ENCODE assay signal across 14 cellular contexts in genomic region chr6:30767944-30768301, GRCh38. TPM values are rescaled to one million over a fixed set of nuclear protein-coding genes. Genes with fewer than 3 reads are reported as not detected.
DNase-seq lines count a peak whose midpoint lies in the region; ATAC-seq and TF ChIP-seq lines count a peak whose summit lies in the region.
"Had no signal": no experiment of that assay in that cellular context is flagged by ENCODE, and none has a peak within 500 bp of the region (broad histone marks: within the 10 kb centered on the region; RNA-seq: fewer than 3 reads in every experiment).

No MANE protein-coding gene starts in this region.

- no peaks in the 10 kb centered on the region for H3K79me2 ChIP-seq in GM23248 (ENCODE audit: insufficient read depth)

- no peak overlapping the region for H3K9ac ChIP-seq in GM23248

- H4K20me1 ChIP-seq in GM23248 (ENCODE audit: insufficient read depth), result no peaks in the 10 kb centered on the region

- no peak overlapping the region for H3K4me2 ChIP-seq in GM23248 (ENCODE audit: unreplicated experiment)

- no peaks in the 10 kb centered on the region for H3K9me2 ChIP-seq in GM23248 (ENCODE audit: insufficient read depth)

- peaks cover 16% of the 10 kb centered on the region for H3F3A ChIP-seq in GM23248 (ENCODE audit: insufficient read depth)

- peak overlapping the region; percentile 63 for H3K4me3 Mint-ChIP-seq in activated CD4-positive, alpha-beta T cell treated with anti-CD3 and anti-CD28 coated beads for 36 hours
- H3K4me3 Mint-ChIP-seq in Calu3 (ENCODE audit: low read depth, unreplicated experiment), result no peak overlapping the region
- H3K4me3 Mint-ChIP-seq in activated T-helper 2 cell treated with anti-CD3 and anti-CD28 coated beads, Interferon-gamma antibody, Interleukin-2, Interleukin-4, amounts not matched to agents 10 μg/mL and 5 μg/mL and 100 μg/mL, durations not matched to agents 14 hours and 24 hours and 36 hours (ENCODE audit: low read depth), result peak overlapping the region; percentile 46
- peak overlapping the region; percentile 56 for H3K4me3 Mint-ChIP-seq in natural killer cell

- H3K27ac ChIP-seq in GM23248, result no peak overlapping the region

- no TSS peak for BruUV-seq in Calu3 (replicated peaks; lab: Mats Ljungman, UMichigan)

- peaks cover 34% of the 10 kb centered on the region for H3K4me1 ChIP-seq in GM23248 (ENCODE audit: insufficient read depth)

- H3K27me3 ChIP-seq in GM23248 (replicated peaks; ENCODE audit: insufficient read depth), result no peaks in the 10 kb centered on the region
- H3K27me3 ChIP-seq: heart right ventricle had no signal

- CTCF ChIA-PET in activated CD4-positive, alpha-beta T cell treated with anti-CD3 and anti-CD28 coated beads for 36 hours (lab: Charles Lee), result interaction anchor here (1.2 to 3.2 kb wide), 8 partner anchors 10 to 146 kb away, joined by 3 to 17 read pairs (median 8); partner anchors contain the start of gene VARS2
- CTCF ChIA-PET in Calu3 (lab: Charles Lee), result no interaction called here

- no peaks in the 10 kb centered on the region for H3K9me3 ChIP-seq in GM23248 (ENCODE audit: low read depth)
- H3K9me3 ChIP-seq: HAP-1, heart right ventricle had no signal

- POLR2A ChIA-PET in activated CD4-positive, alpha-beta T cell treated with anti-CD3 and anti-CD28 coated beads for 36 hours (lab: Charles Lee), result interaction anchor here (0.6 to 2.7 kb wide), 4 partner anchors 33 to 64 kb away, joined by 3 to 20 read pairs (median 10); no protein-coding TSS in a partner anchor

- peaks cover 88% of the 10 kb centered on the region for H3K4me1 Mint-ChIP-seq in activated CD4-positive, alpha-beta T cell treated with anti-CD3 and anti-CD28 coated beads for 36 hours
- H3K4me1 Mint-ChIP-seq in Calu3 (ENCODE audit: low read depth, unreplicated experiment), result peaks cover 80% of the 10 kb centered on the region
- peaks cover 72% of the 10 kb centered on the region for H3K4me1 Mint-ChIP-seq in activated T-helper 2 cell treated with anti-CD3 and anti-CD28 coated beads, Interferon-gamma antibody, Interleukin-2, Interleukin-4, amounts not matched to agents 10 μg/mL and 5 μg/mL and 100 μg/mL, durations not matched to agents 14 hours and 24 hours and 36 hours (ENCODE audit: low read depth)
- peaks cover 36 to 42% of the 10 kb centered on the region in 2 donors for H3K4me1 Mint-ChIP-seq in natural killer cell

- in situ Hi-C loops in GM23248 (cut with MboI), result no loop called here

- H3K36me3 ChIP-seq in GM23248 (ENCODE audit: low read depth), result no peaks in the 10 kb centered on the region
- H3K36me3 ChIP-seq: HAP-1, heart right ventricle had no signal

- intact Hi-C loops in activated CD4-positive, alpha-beta T cell treated with anti-CD3 and anti-CD28 coated beads for 36 hours (cut with DNase I, micrococcal nuclease), result loop anchor here in 1 of 2 experiments (5.0 kb wide), 1 partner anchor 434 kb away; no protein-coding TSS in a partner anchor
- intact Hi-C loops in Calu3 (cut with micrococcal nuclease; ENCODE audit: unreplicated experiment) (no loop called here), natural killer cell (cut with micrococcal nuclease) (no loop called here)
- intact Hi-C loops in activated T-helper 2 cell treated with anti-CD3 and anti-CD28 coated beads, Interferon-gamma antibody, Interleukin-2, Interleukin-4, amounts not matched to agents 10 μg/mL and 5 μg/mL and 100 μg/mL, durations not matched to agents 14 hours and 24 hours and 36 hours (cut with micrococcal nuclease), result no loop called here

- H3K27ac Mint-ChIP-seq in activated CD4-positive, alpha-beta T cell treated with anti-CD3 and anti-CD28 coated beads for 36 hours, result peak overlapping the region; percentile 98
- peak overlapping the region; percentile 93 for H3K27ac Mint-ChIP-seq in Calu3 (ENCODE audit: unreplicated experiment)
- peak overlapping the region; percentile 90 for H3K27ac Mint-ChIP-seq in activated T-helper 2 cell treated with anti-CD3 and anti-CD28 coated beads, Interferon-gamma antibody, Interleukin-2, Interleukin-4, amounts not matched to agents 10 μg/mL and 5 μg/mL and 100 μg/mL, durations not matched to agents 14 hours and 24 hours and 36 hours
- H3K27ac Mint-ChIP-seq in natural killer cell, result no peak overlapping the region

- no peak overlapping the region for H3K4me3 ChIP-seq in GM23248
- H3K4me3 ChIP-seq: HAP-1, heart right ventricle had no signal

- DNase-seq in activated CD4-positive, alpha-beta T cell treated with anti-CD3 and anti-CD28 coated beads for 36 hours, result no peak
- DNase-seq in activated CD4-positive, alpha-beta T cell treated with anti-CD3 and anti-CD28 coated beads, Interleukin-2, amount 50 U/mL, for 4 hours, result no peak
- DNase-seq in Calu3 (no peak), natural killer cell (no peak), GM23248 (no peak), cortex of kidney (lab: John Stamatoyannopoulos, UW) (no peak)
- DNase-seq in activated T-helper 2 cell treated with anti-CD3 and anti-CD28 coated beads, Interferon-gamma antibody, Interleukin-2, Interleukin-4, amounts not matched to agents 10 μg/mL and 5 μg/mL and 100 μg/mL, durations not matched to agents 14 hours and 24 hours and 36 hours (ENCODE audit: low spot score), result no peak
- DNase-seq: DMS79, heart right ventricle, NCI-H146, RPMI8226 had no signal

- no peaks in the 10 kb centered on the region for H3K27me3 Mint-ChIP-seq in activated CD4-positive, alpha-beta T cell treated with anti-CD3 and anti-CD28 coated beads for 36 hours
- no peaks in the 10 kb centered on the region for H3K27me3 Mint-ChIP-seq in Calu3 (ENCODE audit: unreplicated experiment)
- H3K27me3 Mint-ChIP-seq in activated T-helper 2 cell treated with anti-CD3 and anti-CD28 coated beads, Interferon-gamma antibody, Interleukin-2, Interleukin-4, amounts not matched to agents 10 μg/mL and 5 μg/mL and 100 μg/mL, durations not matched to agents 14 hours and 24 hours and 36 hours (ENCODE audit: low read depth), result no peaks in the 10 kb centered on the region
- peaks cover 10 to 19% of the 10 kb centered on the region in 2 donors for H3K27me3 Mint-ChIP-seq in natural killer cell (ENCODE audit: low read depth in 2 of 2)

- 84 to 100% methylated on average over 1 of the region's 1 CpG for WGBS in GM23248 (ENCODE audit: low coverage in 1 of 2, low lambda C conversion rate in 2 of 2, missing lambda C conversion rate in 2 of 2), 2 experiments

- TF ChIP-seq CTCF in Calu3 (IDR thresholded peaks at IDR 0.05; ENCODE audit: unreplicated experiment) (no peak), natural killer cell (IDR thresholded peaks at IDR 0.05) (no peak)

- H2AFZ ChIP-seq in GM23248, result no peak overlapping the region

- ATAC-seq in activated CD4-positive, alpha-beta T cell treated with anti-CD3 and anti-CD28 coated beads for 36 hours, result no peak
- ATAC-seq in natural killer cell (no peak), HG03378 (IDR thresholded peaks at IDR 0.05; ENCODE audit: unreplicated experiment) (no peak)
- ATAC-seq: heart right ventricle had no signal

- peaks cover 6% of the 10 kb centered on the region for H3K9me3 Mint-ChIP-seq in activated CD4-positive, alpha-beta T cell treated with anti-CD3 and anti-CD28 coated beads for 36 hours (ENCODE audit: low read depth)
- H3K9me3 Mint-ChIP-seq in Calu3 (ENCODE audit: low read depth, unreplicated experiment) (peaks cover 5% of the 10 kb centered on the region), natural killer cell (no peaks in the 10 kb centered on the region)
- no peaks in the 10 kb centered on the region for H3K9me3 Mint-ChIP-seq in activated T-helper 2 cell treated with anti-CD3 and anti-CD28 coated beads, Interferon-gamma antibody, Interleukin-2, Interleukin-4, amounts not matched to agents 10 μg/mL and 5 μg/mL and 100 μg/mL, durations not matched to agents 14 hours and 24 hours and 36 hours
- H3K9me3 Mint-ChIP-seq: stimulated activated naive B cell treated with anti-CD40 and anti-IgM and Interleukin-4, amounts not matched to agents 10 μg/mL and 1 μg/mL and 100 μg/mL, for 72 hours had no signal

- H3K36me3 Mint-ChIP-seq in activated CD4-positive, alpha-beta T cell treated with anti-CD3 and anti-CD28 coated beads for 36 hours (ENCODE audit: low read depth), result peaks cover 6% of the 10 kb centered on the region
- H3K36me3 Mint-ChIP-seq in Calu3 (ENCODE audit: insufficient read depth, unreplicated experiment) (peaks cover 40% of the 10 kb centered on the region), natural killer cell (no peaks in the 10 kb centered on the region)
- H3K36me3 Mint-ChIP-seq in activated T-helper 2 cell treated with anti-CD3 and anti-CD28 coated beads, Interferon-gamma antibody, Interleukin-2, Interleukin-4, amounts not matched to agents 10 μg/mL and 5 μg/mL and 100 μg/mL, durations not matched to agents 14 hours and 24 hours and 36 hours (ENCODE audit: low read depth), result peaks cover 4% of the 10 kb centered on the region

RNA-seq across cellular contexts. Expression of gene IER3, which starts 23.6 kb away (rescaled TPM):
- total RNA-seq in activated CD4-positive, alpha-beta T cell treated with anti-CD3 and anti-CD28 coated beads for 36 hours, result 100 to 1,000 TPM; 196 to 221 TPM
- total RNA-seq in Calu3 (2022), result 270 and 458 TPM in 2 replicates
- total RNA-seq in activated T-helper 2 cell treated with anti-CD3 and anti-CD28 coated beads, Interferon-gamma antibody, Interleukin-2, Interleukin-4, amounts not matched to agents 10 μg/mL and 5 μg/mL and 100 μg/mL, durations not matched to agents 14 hours and 24 hours and 36 hours, result 185 and 190 TPM in 2 replicates
- total RNA-seq in natural killer cell, result 100 to 1,000 TPM in 1 of 3 donors, 10 to 100 TPM in 2; 39.7 to 105 (median 66.5) TPM
- total RNA-seq in GM23248 (2014; rRNA removed; shearing (Covaris generic)), result 148 and 156 TPM in 2 replicates
- 76.4 and 82.1 TPM in 2 replicates for polyA plus RNA-seq in GM23248 (2016; fragmentation: Nextera tagmentation; extraction: Ambion mirVana)

RNA-seq across cellular contexts. Expression of gene FLOT1, which starts 25.4 kb away (rescaled TPM):
- total RNA-seq in activated CD4-positive, alpha-beta T cell treated with anti-CD3 and anti-CD28 coated beads for 36 hours, result 100 to 1,000 TPM; 155 to 188 TPM
- total RNA-seq in Calu3 (2022) (240 and 243 TPM in 2 replicates), natural killer cell (100 to 1,000 TPM in 1 of 3 donors, 10 to 100 TPM in 2; 73.1 to 113 (median 94.2) TPM)
- 201 and 214 TPM in 2 replicates for total RNA-seq in activated T-helper 2 cell treated with anti-CD3 and anti-CD28 coated beads, Interferon-gamma antibody, Interleukin-2, Interleukin-4, amounts not matched to agents 10 μg/mL and 5 μg/mL and 100 μg/mL, durations not matched to agents 14 hours and 24 hours and 36 hours
- total RNA-seq in GM23248 (2014; rRNA removed; shearing (Covaris generic)), result 156 and 165 TPM in 2 replicates
- 162 and 171 TPM in 2 replicates for polyA plus RNA-seq in GM23248 (2016; fragmentation: Nextera tagmentation; extraction: Ambion mirVana)

RNA-seq across cellular contexts. Expression of gene TUBB, which starts 47.8 kb away (rescaled TPM):
- total RNA-seq in activated CD4-positive, alpha-beta T cell treated with anti-CD3 and anti-CD28 coated beads for 36 hours, result 1,000 to 10,000 TPM; 1,569 to 1,746 TPM
- total RNA-seq in Calu3 (2022), result 967 and 1,123 TPM in 2 replicates
- 1,115 and 1,128 TPM in 2 replicates for total RNA-seq in activated T-helper 2 cell treated with anti-CD3 and anti-CD28 coated beads, Interferon-gamma antibody, Interleukin-2, Interleukin-4, amounts not matched to agents 10 μg/mL and 5 μg/mL and 100 μg/mL, durations not matched to agents 14 hours and 24 hours and 36 hours
- total RNA-seq in natural killer cell, result 100 to 1,000 TPM; 121 to 168 (median 127) TPM
- total RNA-seq in GM23248 (2014; rRNA removed; shearing (Covaris generic)), result 525 and 565 TPM in 2 replicates
- 491 and 520 TPM in 2 replicates for polyA plus RNA-seq in GM23248 (2016; fragmentation: Nextera tagmentation; extraction: Ambion mirVana)

RNA-seq across cellular contexts. Expression of gene MDC1, which starts 50.8 kb away (rescaled TPM):
- total RNA-seq in activated CD4-positive, alpha-beta T cell treated with anti-CD3 and anti-CD28 coated beads for 36 hours, result 100 to 1,000 TPM in 1 of 2 experiments, 10 to 100 TPM in 1; 92.0 to 101 TPM
- 62.4 and 66.6 TPM in 2 replicates for total RNA-seq in Calu3 (2022)
- 88.3 and 96.6 TPM in 2 replicates for total RNA-seq in activated T-helper 2 cell treated with anti-CD3 and anti-CD28 coated beads, Interferon-gamma antibody, Interleukin-2, Interleukin-4, amounts not matched to agents 10 μg/mL and 5 μg/mL and 100 μg/mL, durations not matched to agents 14 hours and 24 hours and 36 hours
- total RNA-seq in natural killer cell, result 10 to 100 TPM; 61.2 to 77.0 (median 64.5) TPM
- total RNA-seq in GM23248 (2014; rRNA removed; shearing (Covaris generic)), result 4.9 and 6.6 TPM in 2 replicates
- polyA plus RNA-seq in GM23248 (2016; fragmentation: Nextera tagmentation; extraction: Ambion mirVana), result 6.7 and 7.1 TPM in 2 replicates

Comparison
In these comparisons a context has a peak if more than half of its experiments do, and no peak if none do; other contexts are left out.
1. H3K27ac Mint-ChIP-seq: peak in activated CD4-positive, alpha-beta T cell treated with anti-CD3 and anti-CD28 coated beads for 36 hours (single experiment), Calu3 (single experiment) and activated T-helper 2 cell treated with anti-CD3 and anti-CD28 coated beads, Interferon-gamma antibody, Interleukin-2, Interleukin-4, amounts not matched to agents 10 μg/mL and 5 μg/mL and 100 μg/mL, durations not matched to agents 14 hours and 24 hours and 36 hours (single experiment); none in natural killer cell (0 of 2).